In the genomic region with DNA sequence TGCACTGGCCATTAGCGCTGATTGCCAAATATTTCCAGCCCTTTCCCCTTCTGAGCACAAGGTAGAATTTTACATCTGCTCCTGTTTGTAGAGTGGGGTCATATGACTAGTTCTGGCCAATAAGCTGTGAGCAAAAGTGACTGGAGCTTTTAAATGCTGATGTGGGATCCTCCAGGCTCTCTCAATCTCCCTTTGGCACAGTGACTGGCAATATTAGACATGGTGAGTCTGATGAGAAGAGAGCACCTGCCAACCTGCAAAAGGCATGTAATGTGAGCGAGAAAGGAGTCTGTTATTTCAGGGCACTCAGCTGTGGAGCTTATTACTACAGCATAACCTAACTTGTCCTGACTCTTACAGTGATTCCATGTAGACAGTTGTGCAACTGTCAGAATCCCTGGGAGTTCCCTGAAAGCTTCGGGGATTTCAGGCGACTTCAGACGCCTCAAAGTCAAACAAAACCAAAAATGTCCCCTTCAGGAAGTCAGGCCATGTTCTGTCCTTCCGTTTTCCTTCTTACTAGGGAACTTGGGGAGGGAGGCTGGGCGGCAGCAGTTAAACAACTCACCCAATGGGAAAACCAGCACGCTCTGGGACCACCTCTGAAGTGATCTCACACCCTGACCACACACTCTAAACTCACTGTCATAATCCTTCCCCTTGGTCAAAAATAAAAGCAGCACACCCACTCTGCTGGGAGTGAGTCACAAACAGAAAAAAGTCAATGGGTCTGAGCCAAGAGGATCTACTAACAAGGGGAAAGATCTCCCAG, we compare ENCODE assay signal across 8 cellular contexts. TPM values are rescaled to one million over a fixed set of nuclear protein-coding genes. Genes with fewer than 3 reads are reported as not detected.
DNase-seq lines count a peak whose midpoint lies in the region; ATAC-seq and TF ChIP-seq lines count a peak whose summit lies in the region.

No MANE protein-coding gene starts in this region.

- H4K20me1 ChIP-seq in PC-9 (ENCODE audit: insufficient read depth): no peaks in the 10 kb centered on the region

- ATAC-seq in HG02623 (IDR thresholded peaks at IDR 0.05; ENCODE audit: unreplicated experiment): peak; percentile 46

- H3K9me3 ChIP-seq in PC-9 (ENCODE audit: insufficient read depth, low read depth) (no peaks in the 10 kb centered on the region), mucosa of rectum (ENCODE audit: control insufficient read depth in 2 of 2, low read length in 2 of 2) (no peaks in the 10 kb centered on the region)

- no peak overlapping the region for H3K9ac ChIP-seq in mucosa of rectum (ENCODE audit: low read depth in 1 of 2, low read length in 2 of 2)

- DNase-seq in NCI-H2171 treated with DMSO at 0.1 percent for 48 hours (lab: John Stamatoyannopoulos, UW) (peak; percentile 56), NCI-H2171 (lab: John Stamatoyannopoulos, UW) (no peak), PC-9 (peak; percentile 74 to 97), astrocyte of the cerebellum (ENCODE audit: low read depth) (peak; percentile 94), NCI-H524 treated with DMSO at 0.1 percent for 48 hours (lab: John Stamatoyannopoulos, UW) (no peak), NCI-H1930 (lab: John Stamatoyannopoulos, UW) (no peak)

- intact Hi-C loops in PC-9 (cut with micrococcal nuclease; ENCODE audit: unreplicated experiment): loop anchor here (1.0 kb wide), 2 partner anchors 10 to 80 kb away; no protein-coding TSS in a partner anchor

- BruUV-seq in PC-9 (replicated peaks; lab: Mats Ljungman, UMichigan): TSS peak; percentile 30

- peaks cover 23% of the 10 kb centered on the region for H3F3A ChIP-seq in PC-9 (ENCODE audit: insufficient read depth, low read depth)

- H3K4me2 ChIP-seq in PC-9: peak overlapping the region; percentile 67

- no peaks in the 10 kb centered on the region for H3K9me2 ChIP-seq in PC-9 (ENCODE audit: insufficient read depth)

- POLR2A ChIA-PET in PC-9 (lab: Charles Lee; ENCODE audit: unreplicated experiment): no interaction called here

- no peaks in the 10 kb centered on the region for H3K27me3 ChIP-seq in PC-9 (ENCODE audit: insufficient read depth, low read depth)
- peaks cover 12 to 14% of the 10 kb centered on the region in 2 donors for H3K27me3 ChIP-seq in mucosa of rectum (ENCODE audit: control insufficient read depth in 2 of 2, insufficient read depth in 2 of 2, low read length in 2 of 2)

- TF ChIP-seq CTCF in PC-9 (conservative IDR thresholded peaks at IDR 0.05) (no peak), astrocyte of the cerebellum (IDR thresholded peaks at IDR 0.05; ENCODE audit: low read depth, low read length, missing control alignments) (no peak)

- CTCF ChIA-PET in PC-9 (lab: Charles Lee): interaction anchor here (0.6 to 2.5 kb wide), 3 partner anchors 41 to 428 kb away, joined by 3 to 13 read pairs (median 8); no protein-coding TSS in a partner anchor

- H3K4me1 ChIP-seq in PC-9 (replicated peaks; ENCODE audit: insufficient read depth) (peaks cover 65% of the 10 kb centered on the region), mucosa of rectum (ENCODE audit: control insufficient read depth in 2 of 2, insufficient read depth in 2 of 2, low read length in 2 of 2) (peaks cover 8 to 13% of the 10 kb centered on the region in 2 donors)

- H3K36me3 ChIP-seq in PC-9 (ENCODE audit: low read depth): no peaks in the 10 kb centered on the region
- H3K36me3 ChIP-seq in mucosa of rectum (ENCODE audit: control insufficient read depth in 2 of 2, insufficient read depth in 2 of 2, low read length in 2 of 2): no peaks in the 10 kb centered on the region

- H2AFZ ChIP-seq in PC-9: no peak overlapping the region; the same call in 1 of the 2 replicates

- H3K4me3 ChIP-seq in PC-9: peak overlapping the region; percentile 15; the same call in 1 of the 2 replicates
- H3K4me3 ChIP-seq in astrocyte of the cerebellum (ENCODE audit: low read depth, low read length): no peak overlapping the region
- no peak overlapping the region for H3K4me3 ChIP-seq in mucosa of rectum (ENCODE audit: low read length in 2 of 2)

- H3K79me2 ChIP-seq in PC-9 (ENCODE audit: low read depth): no peaks in the 10 kb centered on the region

- peak overlapping the region; percentile 85 for H3K27ac ChIP-seq in PC-9
- peak overlapping the region; percentile 28 to 47 for H3K27ac ChIP-seq in mucosa of rectum (ENCODE audit: low read depth in 2 of 2, low read length in 2 of 2)

- in situ Hi-C loops in astrocyte of the cerebellum (cut with HindIII; ENCODE audit: low sequenced_read_pairs): no loop called here

RNA-seq across cellular contexts. Expression of gene RASSF5, which starts 3.6 kb away (rescaled TPM):
- 12.4 and 17.6 TPM in 2 replicates for total RNA-seq in PC-9 (2021)

RNA-seq across cellular contexts. Expression of gene IKBKE, which starts 33.5 kb away (rescaled TPM):
- 12.5 and 12.6 TPM in 2 replicates for total RNA-seq in PC-9 (2021)

Comparison
In these comparisons a context has a peak if more than half of its experiments do, and no peak if none do; other contexts are left out.
1. DNase-seq: peak in NCI-H2171 treated with DMSO at 0.1 percent for 48 hours (single experiment), PC-9 (2 of 2) and astrocyte of the cerebellum (single experiment); none in NCI-H2171 (single experiment), NCI-H524 treated with DMSO at 0.1 percent for 48 hours (single experiment) and NCI-H1930 (0 of 2).